In genomic region chrX:107574711-107575110, GRCh38 we compare ENCODE assay signal across 17 cellular contexts. TPM values are rescaled to one million over a fixed set of nuclear protein-coding genes. Genes with fewer than 3 reads are reported as not detected.
DNase-seq lines count a peak whose midpoint lies in the region; ATAC-seq and TF ChIP-seq lines count a peak whose summit lies in the region.
"Had no signal": no experiment of that assay in that cellular context is flagged by ENCODE, and none has a peak within 500 bp of the region (broad histone marks: within the 10 kb centered on the region; RNA-seq: fewer than 3 reads in every experiment).

No MANE protein-coding gene starts in this region.

- H3K9me3 ChIP-seq in mesenchymal stem cell (ENCODE audit: control insufficient read depth, low read length), result no peaks in the 10 kb centered on the region
- H3K9me3 ChIP-seq: BLaER1 had no signal

- H2AK5ac ChIP-seq in mesenchymal stem cell (ENCODE audit: low read length, severe bottlenecking), result no peak overlapping the region

- no peak overlapping the region for H3K23ac ChIP-seq in mesenchymal stem cell (ENCODE audit: low read length in 2 of 2)

- H4K8ac ChIP-seq in mesenchymal stem cell (ENCODE audit: low read length), result peak overlapping the region; percentile 77

- in situ Hi-C loops in brain microvascular endothelial cell (cut with HindIII; ENCODE audit: low pct_ligation_motif_present, low sequenced_read_pairs), result no loop called here

- peaks cover 3% of the 10 kb centered on the region for H3K4me1 ChIP-seq in mesenchymal stem cell (ENCODE audit: control insufficient read depth, insufficient read depth, low read depth, low read length)
- H3K4me1 ChIP-seq: BLaER1 had no signal

- peak overlapping the region in 1 of 2 experiments; percentile 75 for H3K18ac ChIP-seq in mesenchymal stem cell (ENCODE audit: low read depth in 1 of 2, low read length in 2 of 2)

- no peak for ATAC-seq in HG03097 (IDR thresholded peaks at IDR 0.05; ENCODE audit: low FRiP score, unreplicated experiment)
- ATAC-seq in GM18909 (IDR thresholded peaks at IDR 0.05; ENCODE audit: poor library complexity, unreplicated experiment), result no peak

- no peaks in the 10 kb centered on the region for H3K79me1 ChIP-seq in mesenchymal stem cell (replicated peaks; ENCODE audit: low read length, poor library complexity, severe bottlenecking)

- H3K14ac ChIP-seq in mesenchymal stem cell (ENCODE audit: low read length in 2 of 2), result no peak overlapping the region

- H3K27me3 ChIP-seq in brain microvascular endothelial cell (replicated peaks) (no peaks in the 10 kb centered on the region), mesenchymal stem cell (ENCODE audit: control insufficient read depth in 1 of 2, insufficient read depth in 1 of 2, low read length in 2 of 2) (peaks cover 0 to 4% of the 10 kb centered on the region in 2 experiments)
- H3K27me3 ChIP-seq: cardiac muscle cell had no signal

- peak overlapping the region in 1 of 2 experiments; percentile 63 for H2BK12ac ChIP-seq in mesenchymal stem cell (ENCODE audit: low read length in 2 of 2)

- no peak overlapping the region for H2AFZ ChIP-seq in mesenchymal stem cell (ENCODE audit: low read depth, low read length)

- H2BK120ac ChIP-seq in mesenchymal stem cell (ENCODE audit: low read depth, low read length), result no peak overlapping the region

- no peak overlapping the region for H2BK5ac ChIP-seq in mesenchymal stem cell (ENCODE audit: low read depth, low read length, poor library complexity, severe bottlenecking)

- H3K4ac ChIP-seq in mesenchymal stem cell (ENCODE audit: low read depth in 1 of 2, low read length in 2 of 2), result peak overlapping the region in 1 of 2 experiments; percentile 75

- H3K4me3 ChIP-seq in brain microvascular endothelial cell (ENCODE audit: low read depth, low read length) (no peak overlapping the region), mesenchymal stem cell (ENCODE audit: insufficient read depth in 1 of 2, low read depth in 1 of 2, low read length in 2 of 2) (no peak overlapping the region)
- H3K4me3 ChIP-seq: BLaER1, cardiac muscle cell had no signal

- TF ChIP-seq CTCF in brain microvascular endothelial cell (IDR thresholded peaks at IDR 0.05; ENCODE audit: low read depth, low read length, missing control alignments), result no peak

- H3K4me2 ChIP-seq in mesenchymal stem cell (ENCODE audit: low read length, poor library complexity, severe bottlenecking), result no peak overlapping the region
- H3K4me2 ChIP-seq: BLaER1 had no signal

- H3K27ac ChIP-seq in brain microvascular endothelial cell (peak overlapping the region; percentile 80), mesenchymal stem cell (ENCODE audit: low read length, poor library complexity, severe bottlenecking) (peak overlapping the region; percentile 32)
- H3K27ac ChIP-seq: BLaER1, cardiac muscle cell had no signal

- no peak overlapping the region for H4K91ac ChIP-seq in mesenchymal stem cell (ENCODE audit: low read length)

- H2BK15ac ChIP-seq in mesenchymal stem cell (ENCODE audit: low read depth, poor library complexity, severe bottlenecking), result no peak overlapping the region

- H3K9ac ChIP-seq in mesenchymal stem cell (ENCODE audit: low read length), result peak overlapping the region; percentile 57
- H3K9ac ChIP-seq: BLaER1 had no signal

- DNase-seq in Daoy (ENCODE audit: low read depth) (peak; percentile 11), NCI-H226 (peak; percentile 16), brain microvascular endothelial cell (peak; percentile 43), mesenchymal stem cell (peak; percentile 81), NCI-H2196 treated with DMSO at 0.1 percent for 48 hours (lab: John Stamatoyannopoulos, UW; ENCODE audit: unreplicated experiment) (no peak), OCI-M2 (lab: John Stamatoyannopoulos, UW; ENCODE audit: unreplicated experiment) (no peak)
- DNase-seq: activated CD4-positive, alpha-beta T cell treated with anti-CD3 and anti-CD28 coated beads, Interleukin-2, amount 10 ng/mL, durations not matched to agents 24 days and 14 days; activated naive CD4-positive, alpha-beta T cell treated with anti-CD3 and anti-CD28 coated beads for 36 hours; DMS 273 treated with DMSO at 0.1 percent for 48 hours; NCI-H1092 treated with DMSO at 0.1 percent for 48 hours; NK-92 treated with Interleukin-12 subunit alpha and Interleukin-12 subunit beta, amount 100 ng/mL, for 24 hours; stimulated activated CD4-positive, alpha-beta T cell treated with anti-CD3 and anti-CD28 coated beads, Interleukin-4, amount 100 ng/mL, for 24 hours; stimulated activated CD8-positive, alpha-beta memory T cell treated with anti-CD3 and anti-CD28 coated beads, Interleukin-4, amount 100 ng/mL, for 48 hours had no signal

- no peaks in the 10 kb centered on the region for H3K36me3 ChIP-seq in brain microvascular endothelial cell (replicated peaks)
- H3K36me3 ChIP-seq in mesenchymal stem cell (ENCODE audit: control insufficient read depth in 1 of 2, insufficient read depth in 2 of 2, low read depth in 1 of 2, low read length in 2 of 2), result no peaks in the 10 kb centered on the region
- H3K36me3 ChIP-seq: BLaER1, cardiac muscle cell had no signal

RNA-seq across cellular contexts. Expression of gene PRPS1, which starts 53.6 kb away (rescaled TPM):
- total RNA-seq in Daoy (2014; rRNA removed; shearing (Covaris generic)), result 79.3 and 83.1 TPM in 2 replicates
- polyA plus RNA-seq in mesenchymal stem cell (2013, experiment 1 of 2), result 31.3 TPM
- polyA plus RNA-seq in mesenchymal stem cell (2013, experiment 2 of 2), result 32.9 TPM

Comparison
In these comparisons a context has a peak if more than half of its experiments do, and no peak if none do; other contexts are left out.
1. DNase-seq: peak in Daoy (single experiment), NCI-H226 (single experiment), brain microvascular endothelial cell (single experiment) and mesenchymal stem cell (single experiment); none in NCI-H2196 treated with DMSO at 0.1 percent for 48 hours (single experiment) and OCI-M2 (single experiment).